ENCODE assay signal across 1 cellular context in the genomic region with DNA sequence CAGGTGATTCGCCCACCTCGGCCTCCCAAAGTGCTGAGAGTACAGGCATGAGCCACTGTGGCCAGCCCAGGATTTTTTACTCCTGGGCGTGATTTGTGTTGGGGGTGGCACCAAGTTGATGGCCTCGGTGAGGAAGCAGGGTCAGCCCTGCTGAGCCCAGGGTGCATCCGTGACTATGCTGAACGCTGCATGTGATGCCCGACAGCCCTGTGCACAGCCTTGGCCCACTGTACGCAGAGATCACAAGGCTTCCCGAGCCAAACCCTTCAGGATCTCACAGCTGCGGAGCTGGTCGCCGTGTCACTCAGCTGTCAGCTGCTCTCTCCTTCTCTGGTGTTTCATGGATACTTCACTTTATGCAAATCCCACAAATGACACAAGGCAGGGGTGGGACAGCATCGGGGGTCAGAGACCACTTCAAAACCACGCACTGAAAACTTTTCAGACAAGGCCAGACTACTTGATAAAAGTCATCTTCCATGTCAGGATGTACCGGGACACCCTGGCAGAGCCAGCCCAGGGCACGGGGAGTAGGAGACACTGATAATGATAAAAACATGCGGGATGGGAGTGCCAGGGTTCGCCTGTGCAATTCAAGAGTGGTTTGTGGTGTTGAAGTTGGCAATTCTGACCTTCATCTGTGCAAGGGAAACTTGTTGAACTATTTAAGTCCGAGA.
TF ChIP-seq lines count a peak whose summit lies in the region.

No MANE protein-coding gene starts in this region.

TF ChIP-seq in HepG2, 621 proteins besides CTCF, POLR2A, EP300 and RAD21:
- TF ChIP-seq, protein P1, sequence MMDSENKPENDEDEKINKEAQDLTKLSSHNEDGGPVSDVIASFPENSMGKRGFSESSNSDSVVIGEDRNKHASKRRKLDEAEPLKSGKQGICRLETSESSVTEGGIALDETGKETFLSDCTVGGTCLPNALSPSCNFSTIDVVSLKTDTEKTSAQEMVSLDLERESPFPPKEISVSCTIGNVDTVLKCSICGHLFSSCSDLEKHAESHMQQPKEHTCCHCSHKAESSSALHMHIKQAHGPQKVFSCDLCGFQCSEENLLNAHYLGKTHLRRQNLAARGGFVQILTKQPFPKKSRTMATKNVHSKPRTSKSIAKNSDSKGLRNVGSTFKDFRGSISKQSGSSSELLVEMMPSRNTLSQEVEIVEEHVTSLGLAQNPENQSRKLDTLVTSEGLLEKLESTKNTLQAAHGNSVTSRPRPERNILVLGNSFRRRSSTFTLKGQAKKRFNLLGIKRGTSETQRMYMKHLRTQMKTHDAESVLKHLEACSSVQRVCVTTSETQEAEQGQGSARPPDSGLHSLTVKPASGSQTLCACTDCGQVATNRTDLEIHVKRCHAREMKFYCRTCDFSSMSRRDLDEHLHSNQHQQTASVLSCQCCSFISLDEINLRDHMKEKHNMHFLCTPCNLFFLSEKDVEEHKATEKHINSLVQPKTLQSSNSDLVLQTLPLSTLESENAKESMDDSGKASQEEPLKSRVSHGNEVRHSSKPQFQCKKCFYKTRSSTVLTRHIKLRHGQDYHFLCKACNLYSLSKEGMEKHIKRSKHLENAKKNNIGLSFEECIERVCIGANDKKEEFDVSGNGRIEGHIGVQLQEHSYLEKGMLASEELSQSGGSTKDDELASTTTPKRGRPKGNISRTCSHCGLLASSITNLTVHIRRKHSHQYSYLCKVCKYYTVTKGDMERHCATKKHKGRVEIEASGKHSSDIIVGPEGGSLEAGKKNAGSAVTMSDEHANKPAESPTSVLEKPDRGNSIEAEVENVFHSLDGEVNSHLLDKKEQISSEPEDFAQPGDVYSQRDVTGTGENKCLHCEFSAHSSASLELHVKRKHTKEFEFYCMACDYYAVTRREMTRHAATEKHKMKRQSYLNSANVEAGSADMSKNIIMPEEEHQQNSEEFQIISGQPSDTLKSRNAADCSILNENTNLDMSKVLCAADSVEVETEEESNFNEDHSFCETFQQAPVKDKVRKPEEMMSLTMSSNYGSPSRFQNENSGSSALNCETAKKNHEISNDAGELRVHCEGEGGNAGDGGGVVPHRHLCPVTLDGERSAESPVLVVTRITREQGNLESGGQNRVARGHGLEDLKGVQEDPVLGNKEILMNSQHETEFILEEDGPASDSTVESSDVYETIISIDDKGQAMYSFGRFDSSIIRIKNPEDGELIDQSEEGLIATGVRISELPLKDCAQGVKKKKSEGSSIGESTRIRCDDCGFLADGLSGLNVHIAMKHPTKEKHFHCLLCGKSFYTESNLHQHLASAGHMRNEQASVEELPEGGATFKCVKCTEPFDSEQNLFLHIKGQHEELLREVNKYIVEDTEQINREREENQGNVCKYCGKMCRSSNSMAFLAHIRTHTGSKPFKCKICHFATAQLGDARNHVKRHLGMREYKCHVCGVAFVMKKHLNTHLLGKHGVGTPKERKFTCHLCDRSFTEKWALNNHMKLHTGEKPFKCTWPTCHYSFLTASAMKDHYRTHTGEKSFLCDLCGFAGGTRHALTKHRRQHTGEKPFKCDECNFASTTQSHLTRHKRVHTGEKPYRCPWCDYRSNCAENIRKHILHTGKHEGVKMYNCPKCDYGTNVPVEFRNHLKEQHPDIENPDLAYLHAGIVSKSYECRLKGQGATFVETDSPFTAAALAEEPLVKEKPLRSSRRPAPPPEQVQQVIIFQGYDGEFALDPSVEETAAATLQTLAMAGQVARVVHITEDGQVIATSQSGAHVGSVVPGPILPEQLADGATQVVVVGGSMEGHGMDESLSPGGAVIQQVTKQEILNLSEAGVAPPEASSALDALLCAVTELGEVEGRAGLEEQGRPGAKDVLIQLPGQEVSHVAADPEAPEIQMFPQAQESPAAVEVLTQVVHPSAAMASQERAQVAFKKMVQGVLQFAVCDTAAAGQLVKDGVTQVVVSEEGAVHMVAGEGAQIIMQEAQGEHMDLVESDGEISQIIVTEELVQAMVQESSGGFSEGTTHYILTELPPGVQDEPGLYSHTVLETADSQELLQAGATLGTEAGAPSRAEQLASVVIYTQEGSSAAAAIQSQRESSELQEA (CRISPR knock-in tag; IDR thresholded peaks at IDR 0.05; ENCODE audit: not compliant biosample characterization): no peak
- TF ChIP-seq ARID4A (CRISPR knock-in tag; IDR thresholded peaks at IDR 0.05; ENCODE audit: borderline replicate concordance) (no peak), BRF2 (CRISPR knock-in tag; IDR thresholded peaks at IDR 0.05) (no peak), ZNF672 (CRISPR knock-in tag; IDR thresholded peaks at IDR 0.05) (no peak), ZNF878 (CRISPR knock-in tag; IDR thresholded peaks at IDR 0.05) (no peak), CENPX (CRISPR knock-in tag; IDR thresholded peaks at IDR 0.05) (no peak), ZNF225 (CRISPR knock-in tag; IDR thresholded peaks at IDR 0.05) (no peak), SMAD3 (CRISPR knock-in tag; IDR thresholded peaks at IDR 0.05) (no peak), SRF (IDR thresholded peaks at IDR 0.05; ENCODE audit: low read depth, low read length) (no peak), ZNF207 (IDR thresholded peaks at IDR 0.05; ENCODE audit: borderline replicate concordance) (no peak), ZNF205 (CRISPR knock-in tag; IDR thresholded peaks at IDR 0.05) (no peak)
- TF ChIP-seq, protein P2, sequence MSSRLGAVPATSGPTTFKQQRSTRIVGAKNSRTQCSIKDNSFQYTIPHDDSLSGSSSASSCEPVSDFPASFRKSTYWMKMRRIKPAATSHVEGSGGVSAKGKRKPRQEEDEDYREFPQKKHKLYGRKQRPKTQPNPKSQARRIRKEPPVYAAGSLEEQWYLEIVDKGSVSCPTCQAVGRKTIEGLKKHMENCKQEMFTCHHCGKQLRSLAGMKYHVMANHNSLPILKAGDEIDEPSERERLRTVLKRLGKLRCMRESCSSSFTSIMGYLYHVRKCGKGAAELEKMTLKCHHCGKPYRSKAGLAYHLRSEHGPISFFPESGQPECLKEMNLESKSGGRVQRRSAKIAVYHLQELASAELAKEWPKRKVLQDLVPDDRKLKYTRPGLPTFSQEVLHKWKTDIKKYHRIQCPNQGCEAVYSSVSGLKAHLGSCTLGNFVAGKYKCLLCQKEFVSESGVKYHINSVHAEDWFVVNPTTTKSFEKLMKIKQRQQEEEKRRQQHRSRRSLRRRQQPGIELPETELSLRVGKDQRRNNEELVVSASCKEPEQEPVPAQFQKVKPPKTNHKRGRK (CRISPR knock-in tag; IDR thresholded peaks at IDR 0.05): no peak
- TF ChIP-seq, protein P3, sequence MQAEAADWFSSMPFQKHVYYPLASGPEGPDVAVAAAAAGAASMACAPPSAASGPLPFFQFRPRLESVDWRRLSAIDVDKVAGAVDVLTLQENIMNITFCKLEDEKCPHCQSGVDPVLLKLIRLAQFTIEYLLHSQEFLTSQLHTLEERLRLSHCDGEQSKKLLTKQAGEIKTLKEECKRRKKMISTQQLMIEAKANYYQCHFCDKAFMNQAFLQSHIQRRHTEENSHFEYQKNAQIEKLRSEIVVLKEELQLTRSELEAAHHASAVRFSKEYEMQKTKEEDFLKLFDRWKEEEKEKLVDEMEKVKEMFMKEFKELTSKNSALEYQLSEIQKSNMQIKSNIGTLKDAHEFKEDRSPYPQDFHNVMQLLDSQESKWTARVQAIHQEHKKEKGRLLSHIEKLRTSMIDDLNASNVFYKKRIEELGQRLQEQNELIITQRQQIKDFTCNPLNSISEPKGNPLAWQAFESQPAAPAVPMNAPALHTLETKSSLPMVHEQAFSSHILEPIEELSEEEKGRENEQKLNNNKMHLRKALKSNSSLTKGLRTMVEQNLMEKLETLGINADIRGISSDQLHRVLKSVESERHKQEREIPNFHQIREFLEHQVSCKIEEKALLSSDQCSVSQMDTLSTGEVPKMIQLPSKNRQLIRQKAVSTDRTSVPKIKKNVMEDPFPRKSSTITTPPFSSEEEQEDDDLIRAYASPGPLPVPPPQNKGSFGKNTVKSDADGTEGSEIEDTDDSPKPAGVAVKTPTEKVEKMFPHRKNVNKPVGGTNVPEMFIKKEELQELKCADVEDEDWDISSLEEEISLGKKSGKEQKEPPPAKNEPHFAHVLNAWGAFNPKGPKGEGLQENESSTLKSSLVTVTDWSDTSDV (CRISPR knock-in tag; IDR thresholded peaks at IDR 0.05): no peak
- TF ChIP-seq, protein P4, sequence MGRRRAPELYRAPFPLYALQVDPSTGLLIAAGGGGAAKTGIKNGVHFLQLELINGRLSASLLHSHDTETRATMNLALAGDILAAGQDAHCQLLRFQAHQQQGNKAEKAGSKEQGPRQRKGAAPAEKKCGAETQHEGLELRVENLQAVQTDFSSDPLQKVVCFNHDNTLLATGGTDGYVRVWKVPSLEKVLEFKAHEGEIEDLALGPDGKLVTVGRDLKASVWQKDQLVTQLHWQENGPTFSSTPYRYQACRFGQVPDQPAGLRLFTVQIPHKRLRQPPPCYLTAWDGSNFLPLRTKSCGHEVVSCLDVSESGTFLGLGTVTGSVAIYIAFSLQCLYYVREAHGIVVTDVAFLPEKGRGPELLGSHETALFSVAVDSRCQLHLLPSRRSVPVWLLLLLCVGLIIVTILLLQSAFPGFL (CRISPR knock-in tag; IDR thresholded peaks at IDR 0.05): no peak
